8 cellular contexts compared by ENCODE assay signal in genomic region chr6:10694302-10695085, GRCh38. TPM values are rescaled to one million over a fixed set of nuclear protein-coding genes. Genes with fewer than 3 reads are reported as not detected.
DNase-seq lines count a peak whose midpoint lies in the region; ATAC-seq and TF ChIP-seq lines count a peak whose summit lies in the region.

Gene C6orf52 (minus strand): TSS chr6:10694616. CDS start chr6:10687550, 7,066 bp downstream.
Gene PAK1IP1 (plus strand): TSS chr6:10694972. CDS start chr6:10694986, 14 bp downstream.

- no peaks in the 10 kb centered on the region for H3K9me3 ChIP-seq in CD4-positive, alpha-beta memory T cell (ENCODE audit: control insufficient read depth in 1 of 2, low read length in 2 of 2)

- CTCF ChIA-PET in CD4-positive, alpha-beta memory T cell (lab: Charles Lee; ENCODE audit: partially characterized antibody) = interaction anchor here (0.6 to 1.5 kb wide), 9 partner anchors 8 to 528 kb away, joined by 3 to 7 read pairs (median 4); no protein-coding TSS in a partner anchor
- CTCF ChIA-PET in activated CD4-positive, alpha-beta memory T cell treated with anti-CD3 and anti-CD28 coated beads, Interleukin-2, amount 10 ng/mL, durations not matched to agents 7 days and 5 days (lab: Charles Lee) = interaction anchor here (0.6 to 2.1 kb wide), 10 partner anchors 11 to 385 kb away, joined by 3 to 12 read pairs (median 4); partner anchors contain the start of gene TMEM14C

- H3K4me1 Mint-ChIP-seq in CD4-positive, alpha-beta memory T cell = peaks cover 25 to 49% (median 34%) of the 10 kb centered on the region in 4 donors
- H3K4me1 Mint-ChIP-seq in activated CD4-positive, alpha-beta memory T cell treated with anti-CD3 and anti-CD28 coated beads, Interleukin-2, amount 10 ng/mL, durations not matched to agents 7 days and 5 days = peaks cover 42% of the 10 kb centered on the region

- H3K36me3 ChIP-seq in CD4-positive, alpha-beta memory T cell (ENCODE audit: insufficient read depth, low read length) = peaks cover 18% of the 10 kb centered on the region

- ATAC-seq in GM19455 (IDR thresholded peaks at IDR 0.05; ENCODE audit: unreplicated experiment) = peak; percentile 98

- H3K4me3 Mint-ChIP-seq in CD4-positive, alpha-beta memory T cell = peak within 1 kb of the TSS; percentile 93 to 100 (median 98)
- H3K4me3 Mint-ChIP-seq in activated CD4-positive, alpha-beta memory T cell treated with anti-CD3 and anti-CD28 coated beads, Interleukin-2, amount 10 ng/mL, durations not matched to agents 7 days and 5 days = peak within 1 kb of the TSS; percentile 86

- DNase-seq in CD4-positive, alpha-beta memory T cell = peak; percentile 96 to 97 (median 97)
- DNase-seq in HK-2 (ENCODE audit: unreplicated experiment) = peak; percentile 91
- DNase-seq in NCI-H82 treated with DMSO at 0.1 percent for 48 hours (lab: John Stamatoyannopoulos, UW; ENCODE audit: unreplicated experiment) = peak; percentile 97
- peak; percentile 94 for DNase-seq in activated CD4-positive, alpha-beta memory T cell treated with anti-CD3 and anti-CD28 coated beads, Interleukin-2, amount 10 ng/mL, durations not matched to agents 7 days and 5 days
- peak; percentile 92 for DNase-seq in ecto neural progenitor cell (ENCODE audit: low spot score)
- peak; percentile 92 to 99 for DNase-seq in lower leg skin (ENCODE audit: low spot score in 2 of 2)
- DNase-seq in stimulated activated CD4-positive, alpha-beta T cell treated with anti-CD3 and anti-CD28 coated beads, Interleukin-4, amount 100 ng/mL, for 4 hours = peak; percentile 83 to 94

- H3K4me3 ChIP-seq in CD4-positive, alpha-beta memory T cell (ENCODE audit: low read length in 2 of 2) = peak within 1 kb of the TSS; percentile 45 to 88
- peak within 1 kb of the TSS; percentile 77 for H3K4me3 ChIP-seq in lower leg skin (ENCODE audit: low read depth, poor library complexity, severe bottlenecking)

- peaks cover 2 to 6% of the 10 kb centered on the region in 2 donors for H3K27me3 Mint-ChIP-seq in CD4-positive, alpha-beta memory T cell
- no peaks in the 10 kb centered on the region for H3K27me3 Mint-ChIP-seq in activated CD4-positive, alpha-beta memory T cell treated with anti-CD3 and anti-CD28 coated beads, Interleukin-2, amount 10 ng/mL, durations not matched to agents 7 days and 5 days

- no peak for TF ChIP-seq CTCF in lower leg skin (IDR thresholded peaks at IDR 0.05)

- peak in 1 of 2 donors; percentile 8 for TF ChIP-seq POLR2A in lower leg skin (IDR thresholded peaks at IDR 0.05)

- POLR2A ChIA-PET in CD4-positive, alpha-beta memory T cell (lab: Charles Lee; ENCODE audit: partially characterized antibody) = interaction anchor here (0.6 to 5.0 kb wide), 17 partner anchors 10 to 399 kb away, joined by 3 to 103 read pairs (median 4); partner anchors contain the start of genes MAK, SMIM13, TMEM14B and TMEM14C
- POLR2A ChIA-PET in activated CD4-positive, alpha-beta memory T cell treated with anti-CD3 and anti-CD28 coated beads, Interleukin-2, amount 10 ng/mL, durations not matched to agents 7 days and 5 days (lab: Charles Lee) = interaction anchor here (0.7 to 3.4 kb wide), 16 partner anchors 10 to 1217 kb away, joined by 3 to 79 read pairs (median 5); partner anchors contain the start of genes MAK, TMEM14B and TMEM14C

- peaks cover 34% of the 10 kb centered on the region for H3K4me1 ChIP-seq in CD4-positive, alpha-beta memory T cell (ENCODE audit: insufficient read depth, low read length)

- intact Hi-C loops in CD4-positive, alpha-beta memory T cell (cut with micrococcal nuclease) = loop anchor here (1.0 to 10.0 kb wide), 9 partner anchors 29 to 1313 kb away; partner anchors contain the start of genes MAK, SMIM13, TMEM14B and TMEM14C
- intact Hi-C loops in lower leg skin (cut with DNase I; ENCODE audit: low total_unique reads) = no loop called here

- H3K36me3 Mint-ChIP-seq in CD4-positive, alpha-beta memory T cell = peaks cover 17 to 26% of the 10 kb centered on the region in 2 donors
- peaks cover 26% of the 10 kb centered on the region for H3K36me3 Mint-ChIP-seq in activated CD4-positive, alpha-beta memory T cell treated with anti-CD3 and anti-CD28 coated beads, Interleukin-2, amount 10 ng/mL, durations not matched to agents 7 days and 5 days (ENCODE audit: low read depth)

- WGBS in lower leg skin, 2 donors = 0 to 1% methylated on average over 53 of the region's 53 CpGs

- H3K27me3 ChIP-seq in CD4-positive, alpha-beta memory T cell (ENCODE audit: insufficient read depth, low read length) = no peaks in the 10 kb centered on the region

- H3K27ac Mint-ChIP-seq in CD4-positive, alpha-beta memory T cell = peak within 1 kb of the TSS; percentile 100
- peak within 1 kb of the TSS; percentile 98 for H3K27ac Mint-ChIP-seq in activated CD4-positive, alpha-beta memory T cell treated with anti-CD3 and anti-CD28 coated beads, Interleukin-2, amount 10 ng/mL, durations not matched to agents 7 days and 5 days

- H3K9me3 Mint-ChIP-seq in CD4-positive, alpha-beta memory T cell = peaks cover 0 to 6% (median 0%) of the 10 kb centered on the region in 8 donors
- no peaks in the 10 kb centered on the region for H3K9me3 Mint-ChIP-seq in activated CD4-positive, alpha-beta memory T cell treated with anti-CD3 and anti-CD28 coated beads, Interleukin-2, amount 10 ng/mL, durations not matched to agents 7 days and 5 days

- peak within 1 kb of the TSS; percentile 92 for H3K27ac ChIP-seq in CD4-positive, alpha-beta memory T cell (ENCODE audit: low read depth, low read length)

RNA-seq across cellular contexts. Expression of gene C6orf52, which starts in this region (rescaled TPM):
- 1 to 10 TPM; 1.2 to 1.5 TPM for total RNA-seq in CD4-positive, alpha-beta memory T cell
- polyA plus RNA-seq in CD4-positive, alpha-beta memory T cell = 1 to 10 TPM in 1 of 2 donors, not detected in 1; 1.5 TPM
- 1 to 10 TPM in 1 of 2 experiments, under 1 TPM in 1; 0.88 to 1.6 TPM for total RNA-seq in activated CD4-positive, alpha-beta memory T cell treated with anti-CD3 and anti-CD28 coated beads, Interleukin-2, amount 10 ng/mL, durations not matched to agents 7 days and 5 days
- total RNA-seq in lower leg skin = not detected

RNA-seq across cellular contexts. Expression of gene PAK1IP1, which starts in this region (rescaled TPM):
- total RNA-seq in CD4-positive, alpha-beta memory T cell = 1 to 10 TPM; 7.2 to 7.4 TPM
- 10 to 100 TPM; 11.6 to 17.1 TPM for polyA plus RNA-seq in CD4-positive, alpha-beta memory T cell
- 10 to 100 TPM; 10.1 to 10.9 TPM for total RNA-seq in activated CD4-positive, alpha-beta memory T cell treated with anti-CD3 and anti-CD28 coated beads, Interleukin-2, amount 10 ng/mL, durations not matched to agents 7 days and 5 days
- 10 to 100 TPM in 1 of 4 donors, 1 to 10 TPM in 3; 5.5 to 13.2 (median 8.0) TPM for total RNA-seq in lower leg skin

Comparison
In these comparisons a context has a peak if more than half of its experiments do, and no peak if none do; other contexts are left out.
1. Peak in every context shown above with its lines: DNase-seq, ATAC-seq, H3K4me3 ChIP-seq and H3K27ac ChIP-seq.